Comparison of ENCODE assay signal across 10 cellular contexts in the genomic region with DNA sequence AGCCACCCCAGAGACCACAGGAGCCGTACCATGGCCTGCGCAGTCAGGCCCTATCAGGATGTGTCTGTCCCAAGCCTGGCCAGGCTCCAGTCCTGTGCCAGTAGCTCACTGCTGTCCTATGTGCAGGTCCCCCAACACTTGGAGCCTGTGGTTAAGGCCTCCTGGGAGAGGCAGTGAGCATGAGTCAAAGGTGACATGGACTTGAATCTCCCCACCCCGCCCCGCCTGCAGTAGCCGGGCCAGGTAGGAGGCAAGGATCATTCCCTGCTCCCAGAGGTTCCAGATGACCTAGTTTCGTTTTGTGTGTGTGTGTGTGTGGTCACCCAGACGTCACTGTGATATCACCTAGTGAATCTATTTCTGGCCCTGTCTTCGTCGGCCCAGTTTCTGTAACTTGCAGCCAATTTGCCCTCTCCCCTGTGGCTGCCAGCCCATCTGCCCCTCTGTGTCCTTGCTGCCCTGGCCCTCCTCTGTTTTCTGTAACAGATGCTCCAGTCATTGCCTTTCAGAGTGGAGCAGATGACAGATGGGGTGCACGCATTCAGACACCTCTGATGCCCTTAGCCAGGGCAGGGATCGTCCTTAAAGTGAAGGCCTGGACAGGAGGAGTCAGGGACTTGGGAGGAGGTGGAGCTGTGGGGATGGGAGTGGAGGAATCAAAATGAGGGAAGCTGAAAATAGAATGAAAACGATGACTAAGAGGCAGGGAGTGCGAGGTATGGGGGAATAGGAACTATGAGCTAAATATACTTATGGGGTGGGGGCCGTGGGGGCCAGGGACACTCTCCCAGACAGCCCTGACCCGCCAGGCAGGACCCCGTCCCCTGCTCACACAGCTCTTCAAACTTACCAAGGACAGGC. TPM values are rescaled to one million over a fixed set of nuclear protein-coding genes. Genes with fewer than 3 reads are reported as not detected.
DNase-seq lines count a peak whose midpoint lies in the region; ATAC-seq, FAIRE-seq and TF ChIP-seq lines count a peak whose summit lies in the region.
"Had no signal": no experiment of that assay in that cellular context is flagged by ENCODE, and none has a peak within 500 bp of the region (broad histone marks: within the 10 kb centered on the region; RNA-seq: fewer than 3 reads in every experiment).

No MANE protein-coding gene starts in this region.

- H3K27ac ChIP-seq in MM.1S (ENCODE audit: low read length) (no peak overlapping the region), HepG2 (ENCODE audit: extremely low read length, insufficient read depth, low read length) (no peak overlapping the region)

- TF ChIP-seq CTCF in MM.1S (IDR thresholded peaks at IDR 0.05; ENCODE audit: low read length) (no peak), cardiac fibroblast (IDR thresholded peaks at IDR 0.05; ENCODE audit: low read depth, low read length) (no peak), HepG2 (CRISPR knock-in tag; IDR thresholded peaks at IDR 0.05) (no peak)

- in situ Hi-C loops in HepG2 (cut with HindIII; ENCODE audit: extremely low pct_ligation_motif_present, low pct_unique_long_range_greater_than_20kb), result no loop called here

- WGBS in HepG2 (ENCODE audit: low lambda C conversion rate), result 2% methylated on average over 7 of the region's 16 CpGs

- H3K36me3 ChIP-seq in MM.1S (replicated peaks; ENCODE audit: insufficient read depth, low read length) (no peaks in the 10 kb centered on the region), HepG2 (replicated peaks in 1 of 2; ENCODE audit: control insufficient read depth in 1 of 2, insufficient read depth in 2 of 2, low read length in 2 of 2) (no peaks in the 10 kb centered on the region)

- H3K9ac ChIP-seq in MM.1S (ENCODE audit: low read length) (no peak overlapping the region), HepG2 (ENCODE audit: insufficient read depth, low read depth, low read length) (no peak overlapping the region)

- no peaks in the 10 kb centered on the region for H3K79me2 ChIP-seq in MM.1S (ENCODE audit: low read length)
- H3K79me2 ChIP-seq in HepG2 (ENCODE audit: insufficient read depth, low read length), result no peaks in the 10 kb centered on the region

- 0 out of 2 replicates have a peak, but pooled peaks cover 4% of the 10 kb centered on the region for H3K27me3 ChIP-seq in MM.1S (replicated peaks; ENCODE audit: insufficient read depth, low read length)
- peaks cover 10 to 59% of the 10 kb centered on the region in 2 experiments; a peak in 4 of 5 replicates for H3K27me3 ChIP-seq in HepG2 (ENCODE audit: control insufficient read depth in 1 of 2, insufficient read depth in 2 of 2, low read length in 2 of 2)

- intact Hi-C loops in HepG2 (cut with micrococcal nuclease; ENCODE audit: unreplicated experiment), result loop anchor here (5.0 kb wide), 1 partner anchor 36 kb away; the partner anchor contains the start of gene SLC6A12

- H2AFZ ChIP-seq in MM.1S (ENCODE audit: low read length), result peak overlapping the region; percentile 53; the same call in 1 of the 2 replicates
- no peak overlapping the region for H2AFZ ChIP-seq in HepG2 (ENCODE audit: low read length)

- no peaks in the 10 kb centered on the region for H3F3A ChIP-seq in MM.1S (ENCODE audit: insufficient read depth, low read length)

- CTCF ChIA-PET in HepG2 (lab: Yijun Ruan, JAX; ENCODE audit: low intra/inter-chr PET ratio, low total read pairs), result no interaction called here

- peak; percentile 77 for FAIRE-seq in HepG2 (lab: Jason Lieb, UNC)

- POLR2A ChIA-PET in HepG2 (lab: Yijun Ruan, JAX), result no interaction called here

- no peak for TF ChIP-seq POLR2A in HepG2 (IDR thresholded peaks at IDR 0.05; ENCODE audit: insufficient read depth in 1 of 2, low read depth in 2 of 2, low read length in 2 of 2)

- ATAC-seq in HepG2, result peak; percentile 76

- H4K20me1 ChIP-seq in MM.1S (ENCODE audit: insufficient read depth, low read length) (no peaks in the 10 kb centered on the region), HepG2 (ENCODE audit: insufficient read depth, low read length) (no peaks in the 10 kb centered on the region)

- H3K4me1 ChIP-seq in MM.1S (ENCODE audit: low read length) (peaks cover 20% of the 10 kb centered on the region), HepG2 (ENCODE audit: insufficient read depth, low read length) (peaks cover 52% of the 10 kb centered on the region)

- TF ChIP-seq EP300 in HepG2 (IDR thresholded peaks at IDR 0.05; ENCODE audit: low read depth in 2 of 2, low read length in 2 of 2) (no peak), HepG2 (CRISPR knock-in tag; IDR thresholded peaks at IDR 0.05; ENCODE audit: borderline replicate concordance) (no peak)

- H3K4me2 ChIP-seq in MM.1S (ENCODE audit: low read depth, low read length), result peak overlapping the region; percentile 34; the same call in 1 of the 2 replicates
- H3K4me2 ChIP-seq in HepG2 (ENCODE audit: low read depth, low read length), result peak overlapping the region; percentile 67

- TF ChIP-seq RAD21 in HepG2 (CRISPR knock-in tag; IDR thresholded peaks at IDR 0.05), result no peak

- H3K4me3 ChIP-seq in MM.1S (ENCODE audit: low read length) (no peak overlapping the region), cardiac fibroblast (replicated peaks in 1 of 2; ENCODE audit: low read depth in 2 of 2, low read length in 2 of 2) (no peak overlapping the region), HepG2 (replicated peaks in 1 of 3; ENCODE audit: insufficient read depth in 1 of 3, low read depth in 2 of 3, low read length in 3 of 3) (peak overlapping the region in 1 of 3 experiments; percentile 52; a peak in 2 of 6 replicates)

- H3K9me3 ChIP-seq in MM.1S (replicated peaks; ENCODE audit: insufficient read depth, low read length) (no peaks in the 10 kb centered on the region), HepG2 (ENCODE audit: low read length) (no peaks in the 10 kb centered on the region)

- DNase-seq in AG08396 (ENCODE audit: low spot score) (peak; percentile 87), MM.1S (no peak), cardiac fibroblast (ENCODE audit: low read depth in 2 of 2) (peak; percentile 28 to 62), HepG2 (ENCODE audit: low spot score) (peak; percentile 61), NCI-H1417 treated with DMSO at 0.1 percent for 48 hours (lab: John Stamatoyannopoulos, UW) (no peak), NCI-H146 (lab: John Stamatoyannopoulos, UW) (no peak), NOMO-1 treated with DMSO at 0.1 percent for 48 hours (lab: John Stamatoyannopoulos, UW; ENCODE audit: unreplicated experiment) (no peak), islet precursor cell (no peak)
- DNase-seq: activated B cell treated with CpG ODN at 0.5 μM for 24 hours, NCI-H1105 had no signal

- no peaks in the 10 kb centered on the region for H3K9me2 ChIP-seq in MM.1S (replicated peaks; ENCODE audit: insufficient read depth, low read length)

- no TSS peak for BruUV-seq in HepG2 (replicated peaks; lab: Mats Ljungman, UMichigan)

TF ChIP-seq in HepG2, 621 proteins besides CTCF, POLR2A, EP300 and RAD21 (continues in another document):
- TF ChIP-seq, protein P1, sequence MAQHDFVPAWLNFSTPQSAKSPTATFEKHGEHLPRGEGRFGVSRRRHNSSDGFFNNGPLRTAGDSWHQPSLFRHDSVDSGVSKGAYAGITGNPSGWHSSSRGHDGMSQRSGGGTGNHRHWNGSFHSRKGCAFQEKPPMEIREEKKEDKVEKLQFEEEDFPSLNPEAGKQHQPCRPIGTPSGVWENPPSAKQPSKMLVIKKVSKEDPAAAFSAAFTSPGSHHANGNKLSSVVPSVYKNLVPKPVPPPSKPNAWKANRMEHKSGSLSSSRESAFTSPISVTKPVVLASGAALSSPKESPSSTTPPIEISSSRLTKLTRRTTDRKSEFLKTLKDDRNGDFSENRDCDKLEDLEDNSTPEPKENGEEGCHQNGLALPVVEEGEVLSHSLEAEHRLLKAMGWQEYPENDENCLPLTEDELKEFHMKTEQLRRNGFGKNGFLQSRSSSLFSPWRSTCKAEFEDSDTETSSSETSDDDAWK (CRISPR knock-in tag; IDR thresholded peaks at IDR 0.05), result no peak
- TF ChIP-seq ZNF383 (CRISPR knock-in tag; IDR thresholded peaks at IDR 0.05; ENCODE audit: borderline replicate concordance) (no peak), ZNF589 (CRISPR knock-in tag; conservative IDR thresholded peaks at IDR 0.05) (no peak)

RNA-seq across cellular contexts. Expression of gene SLC6A12, which starts 37.4 kb away (rescaled TPM):
- 9.5 and 18.8 TPM in 2 replicates for total RNA-seq in HepG2 (2016; rRNA removed; fragmentation: Illumina TruSeq; extraction: Trizol)
- 3.7 and 5.6 TPM in 2 replicates for total RNA-seq in HepG2 (2016; cell fraction: cytosol; rRNA removed; fragmentation: Illumina TruSeq; extraction: Trizol; ENCODE audit: low read depth)
- 10.4 and 17.8 TPM in 2 replicates for total RNA-seq in HepG2 (2016; cell fraction: insoluble cytoplasmic fraction; rRNA removed; fragmentation: Illumina TruSeq; extraction: Trizol)
- 7.4 and 8.0 TPM in 2 replicates for total RNA-seq in HepG2 (2016; cell fraction: membrane; rRNA removed; fragmentation: Illumina TruSeq; extraction: Trizol)
- total RNA-seq in HepG2 (2016; cell fraction: nucleus; rRNA removed; fragmentation: Illumina TruSeq; extraction: Trizol), result 17.0 and 17.6 TPM in 2 replicates
- 3.7 and 6.0 TPM in 2 replicates for polyA plus RNA-seq in HepG2 (2011; rRNA removed)
- polyA plus RNA-seq in HepG2 (2011; cell fraction: cytosol; rRNA removed), result 4.4 and 5.0 TPM in 2 replicates
- 10.3 and 12.4 TPM in 2 replicates for polyA plus RNA-seq in HepG2 (2011; cell fraction: nucleus; rRNA removed)
- 0.66 and 5.8 TPM in 2 replicates for polyA plus RNA-seq in HepG2 (2012)
- 2.3 and 2.8 TPM in 2 replicates for polyA plus RNA-seq in HepG2 (2016; cell fraction: cytosol; fragmentation: Illumina TruSeq; extraction: Trizol; ENCODE audit: low read depth)
- 7.2 and 9.0 TPM in 2 replicates for polyA plus RNA-seq in HepG2 (2016; cell fraction: insoluble cytoplasmic fraction; fragmentation: Illumina TruSeq; extraction: Trizol; ENCODE audit: low read depth)
- 3.9 and 4.9 TPM in 2 replicates for polyA plus RNA-seq in HepG2 (2016; cell fraction: membrane; fragmentation: Illumina TruSeq; extraction: Trizol; ENCODE audit: low read depth)
- 27.1 and 27.7 TPM in 2 replicates for polyA plus RNA-seq in HepG2 (2016; cell fraction: nucleus; fragmentation: Illumina TruSeq; extraction: Trizol; ENCODE audit: insufficient read depth, low read depth)
- 1.2 and 11.3 TPM in 2 replicates for polyA minus RNA-seq in HepG2 (2011; rRNA and poly(A)+ RNA removed; ENCODE audit: low replicate concordance)
- 7.0 and 7.2 TPM in 2 replicates for polyA minus RNA-seq in HepG2 (2011; cell fraction: cytosol; rRNA and poly(A)+ RNA removed)
- 5.8 and 7.1 TPM in 2 replicates for polyA minus RNA-seq in HepG2 (2011; cell fraction: nucleus; rRNA and poly(A)+ RNA removed)
- total RNA-seq: activated B cell treated with CpG ODN at 0.5 μM for 24 hours had no signal

Comparison
In these comparisons a context has a peak if more than half of its experiments do, and no peak if none do; other contexts are left out.
1. DNase-seq: peak in AG08396 (single experiment), cardiac fibroblast (2 of 2) and HepG2 (single experiment); none in MM.1S (single experiment), NCI-H1417 treated with DMSO at 0.1 percent for 48 hours (single experiment), NCI-H146 (single experiment), NOMO-1 treated with DMSO at 0.1 percent for 48 hours (single experiment) and islet precursor cell (single experiment).